In genomic region chr1:12708956-12709555, GRCh38 we compare ENCODE assay signal across 16 cellular contexts. TPM values are rescaled to one million over a fixed set of nuclear protein-coding genes. Genes with fewer than 3 reads are reported as not detected.
A peak's percentile ranks its signal among the peaks of the same experiment; 100 is the strongest.
DNase-seq lines count a peak whose midpoint lies in the region; ATAC-seq, FAIRE-seq and TF ChIP-seq lines count a peak whose summit lies in the region.
"Had no signal": no experiment of that assay in that cellular context is flagged by ENCODE, and none has a peak within 500 bp of the region (broad histone marks: within the 10 kb centered on the region; RNA-seq: fewer than 3 reads in every experiment).

No MANE protein-coding gene starts in this region.

- no peak for ATAC-seq in effector memory CD8-positive, alpha-beta T cell (replicated peaks)
- no peak for ATAC-seq in natural killer cell
- ATAC-seq: CD8-positive, alpha-beta T cell had no signal

- H2BK5ac ChIP-seq in mesenchymal stem cell (ENCODE audit: low read depth, low read length, poor library complexity, severe bottlenecking): no peak overlapping the region

- H4K8ac ChIP-seq in mesenchymal stem cell (ENCODE audit: low read length): no peak overlapping the region

- peaks cover 4% of the 10 kb centered on the region for H3K36me3 Mint-ChIP-seq in effector memory CD8-positive, alpha-beta T cell (ENCODE audit: insufficient read depth)
- H3K36me3 Mint-ChIP-seq in natural killer cell: no peaks in the 10 kb centered on the region
- H3K36me3 Mint-ChIP-seq: CD8-positive, alpha-beta T cell had no signal

- H3K9me3 Mint-ChIP-seq in effector memory CD8-positive, alpha-beta T cell: peaks cover 1 to 4% of the 10 kb centered on the region in 2 donors
- peaks cover under 1 to 1% of the 10 kb centered on the region in 2 donors for H3K9me3 Mint-ChIP-seq in natural killer cell

- H3K23ac ChIP-seq in mesenchymal stem cell (ENCODE audit: low read length in 2 of 2): no peak overlapping the region

- H3K14ac ChIP-seq in mesenchymal stem cell (ENCODE audit: low read length in 2 of 2): no peak overlapping the region

- H3K4me3 Mint-ChIP-seq in effector memory CD8-positive, alpha-beta T cell: no peak overlapping the region
- no peak overlapping the region for H3K4me3 Mint-ChIP-seq in natural killer cell
- H3K4me3 Mint-ChIP-seq: CD8-positive, alpha-beta T cell had no signal

- no peak overlapping the region for H3K4me2 ChIP-seq in mesenchymal stem cell (ENCODE audit: low read length, poor library complexity, severe bottlenecking)

- H4K91ac ChIP-seq in mesenchymal stem cell (ENCODE audit: low read length): no peak overlapping the region

- H2BK15ac ChIP-seq in mesenchymal stem cell (ENCODE audit: low read depth, poor library complexity, severe bottlenecking): no peak overlapping the region

- no peak overlapping the region for H3K27ac ChIP-seq in mesenchymal stem cell (ENCODE audit: low read length, poor library complexity, severe bottlenecking)
- H3K27ac ChIP-seq: SJCRH30 had no signal

- no peaks in the 10 kb centered on the region for H3K4me1 Mint-ChIP-seq in effector memory CD8-positive, alpha-beta T cell (ENCODE audit: low read depth in 2 of 2)
- no peaks in the 10 kb centered on the region for H3K4me1 Mint-ChIP-seq in natural killer cell

- no peaks in the 10 kb centered on the region for H3K36me3 ChIP-seq in bronchial epithelial cell (ENCODE audit: control insufficient read depth, insufficient read depth, low read length)
- no peaks in the 10 kb centered on the region for H3K36me3 ChIP-seq in mesenchymal stem cell (ENCODE audit: control insufficient read depth in 1 of 2, insufficient read depth in 2 of 2, low read depth in 1 of 2, low read length in 2 of 2)
- H3K36me3 ChIP-seq: SJCRH30 had no signal

- no peak overlapping the region for H3K18ac ChIP-seq in mesenchymal stem cell (ENCODE audit: low read depth in 1 of 2, low read length in 2 of 2)

- H3K4me3 ChIP-seq in bronchial epithelial cell (ENCODE audit: low read depth, low read length) (no peak overlapping the region), mesenchymal stem cell (ENCODE audit: insufficient read depth in 1 of 2, low read depth in 1 of 2, low read length in 2 of 2) (no peak overlapping the region)
- H3K4me3 ChIP-seq: SJCRH30 had no signal

- no peak overlapping the region for H2AK5ac ChIP-seq in mesenchymal stem cell (ENCODE audit: low read length, severe bottlenecking)

- H3K4ac ChIP-seq in mesenchymal stem cell (ENCODE audit: low read depth in 1 of 2, low read length in 2 of 2): no peak overlapping the region

- intact Hi-C loops in natural killer cell (cut with micrococcal nuclease): no loop called here

- H3K9ac ChIP-seq in mesenchymal stem cell (ENCODE audit: low read length): peak overlapping the region; percentile 42

- no peak overlapping the region for H2AFZ ChIP-seq in mesenchymal stem cell (ENCODE audit: low read depth, low read length)

- H2BK120ac ChIP-seq in mesenchymal stem cell (ENCODE audit: low read depth, low read length): no peak overlapping the region

- 63% methylated on average over 1 of the region's 1 CpG for WGBS in mesenchymal stem cell

- no peaks in the 10 kb centered on the region for H3K79me1 ChIP-seq in mesenchymal stem cell (replicated peaks; ENCODE audit: low read length, poor library complexity, severe bottlenecking)

- peaks cover 7% of the 10 kb centered on the region for H3K9me3 ChIP-seq in mesenchymal stem cell (ENCODE audit: control insufficient read depth, low read length)
- H3K9me3 ChIP-seq: SJCRH30 had no signal

- no peak overlapping the region for H2BK12ac ChIP-seq in mesenchymal stem cell (ENCODE audit: low read length in 2 of 2)

- DNase-seq in AG20443 (ENCODE audit: low spot score) (peak; percentile 30), HS-5 (ENCODE audit: low read depth) (peak; percentile 68), bronchial epithelial cell (ENCODE audit: low read depth) (peak; percentile 13), mesenchymal stem cell (no peak), natural killer cell (no peak), NCI-H146 (lab: John Stamatoyannopoulos, UW) (no peak), HT-29 (ENCODE audit: low spot score) (no peak)
- DNase-seq in effector memory CD8-positive, alpha-beta T cell: no peak
- DNase-seq: CD8-positive, alpha-beta T cell; H7; NCI-H1092 treated with DMSO at 0.1 percent for 48 hours; NCI-H1694 treated with DMSO at 0.1 percent for 48 hours; NCI-H510A treated with DMSO at 0.1 percent for 48 hours; RPMI8226; SJCRH30 had no signal

- FAIRE-seq in bronchial epithelial cell (lab: Jason Lieb, UNC): no peak

- H3K27ac Mint-ChIP-seq in effector memory CD8-positive, alpha-beta T cell: no peak overlapping the region
- H3K27ac Mint-ChIP-seq in natural killer cell: no peak overlapping the region
- H3K27ac Mint-ChIP-seq: CD8-positive, alpha-beta T cell had no signal

- peaks cover 59 to 61% of the 10 kb centered on the region in 2 donors for H3K27me3 Mint-ChIP-seq in effector memory CD8-positive, alpha-beta T cell
- H3K27me3 Mint-ChIP-seq in natural killer cell (ENCODE audit: low read depth in 2 of 2): peaks cover 16 to 46% of the 10 kb centered on the region in 2 donors

- no peaks in the 10 kb centered on the region for H3K4me1 ChIP-seq in mesenchymal stem cell (ENCODE audit: control insufficient read depth, insufficient read depth, low read depth, low read length)
- H3K4me1 ChIP-seq: SJCRH30 had no signal

- TF ChIP-seq CTCF in bronchial epithelial cell (IDR thresholded peaks at IDR 0.05; ENCODE audit: insufficient read depth, low read length, severe bottlenecking): no peak
- TF ChIP-seq CTCF in natural killer cell (IDR thresholded peaks at IDR 0.05): no peak

- H3K27me3 ChIP-seq in bronchial epithelial cell (ENCODE audit: control insufficient read depth, insufficient read depth, low read length) (no peaks in the 10 kb centered on the region), mesenchymal stem cell (ENCODE audit: control insufficient read depth in 1 of 2, insufficient read depth in 1 of 2, low read length in 2 of 2) (no peaks in the 10 kb centered on the region)

RNA-seq across cellular contexts. Expression of gene AADACL3, which starts 6.9 kb away (rescaled TPM):
- total RNA-seq in bronchial epithelial cell: under 0.01 TPM in 1 of 2 replicates, not detected in the other
- not detected for polyA plus RNA-seq in mesenchymal stem cell (2013, experiment 1 of 2)
- polyA plus RNA-seq in mesenchymal stem cell (2013, experiment 2 of 2): not detected
- total RNA-seq in natural killer cell: not detected
- not detected in 2 replicates for total RNA-seq in HT-29 (2014; rRNA removed; shearing (Covaris generic))
- total RNA-seq: CD8-positive, alpha-beta T cell; SJCRH30 had no signal
- polyA plus RNA-seq: BJ had no signal

RNA-seq across cellular contexts. Expression of gene CFAP107, which starts 36.9 kb away (rescaled TPM):
- total RNA-seq in bronchial epithelial cell (not detected in 2 replicates), natural killer cell (not detected)
- not detected for polyA plus RNA-seq in mesenchymal stem cell (2013, experiment 1 of 2)
- polyA plus RNA-seq in mesenchymal stem cell (2013, experiment 2 of 2): not detected
- not detected in 2 replicates for total RNA-seq in HT-29 (2014; rRNA removed; shearing (Covaris generic))
- total RNA-seq: CD8-positive, alpha-beta T cell; H7; SJCRH30 had no signal

Comparison
In these comparisons a context has a peak if more than half of its experiments do, and no peak if none do; other contexts are left out.
1. DNase-seq: peak in AG20443 (single experiment), HS-5 (single experiment) and bronchial epithelial cell (single experiment); none in mesenchymal stem cell (single experiment), effector memory CD8-positive, alpha-beta T cell (0 of 3), natural killer cell (single experiment), NCI-H146 (single experiment) and HT-29 (single experiment).